ENCODE assay signal across 8 cellular contexts in genomic region chrX:49040376-49040955, GRCh38. TPM values are rescaled to one million over a fixed set of nuclear protein-coding genes. Genes with fewer than 3 reads are reported as not detected.
A peak's percentile ranks its signal among the peaks of the same experiment; 100 is the strongest.
DNase-seq lines count a peak whose midpoint lies in the region; ATAC-seq and TF ChIP-seq lines count a peak whose summit lies in the region.

No MANE protein-coding gene starts in this region.

- TF ChIP-seq POLR2A in GM18505 (IDR thresholded peaks at IDR 0.05; ENCODE audit: borderline replicate concordance, extremely low read depth, insufficient read depth, insufficient read length): no peak

- H3K36me3 ChIP-seq in A673 (ENCODE audit: insufficient read depth, low read length, poor library complexity, severe bottlenecking) (peaks cover 30% of the 10 kb centered on the region), HUES64 (ENCODE audit: insufficient read depth, low read length) (peaks cover 34% of the 10 kb centered on the region), mucosa of rectum (ENCODE audit: control insufficient read depth in 2 of 2, insufficient read depth in 2 of 2, low read length in 2 of 2) (peaks cover 8 to 17% of the 10 kb centered on the region in 2 donors)

- no peaks in the 10 kb centered on the region for H3K27me3 ChIP-seq in A673 (replicated peaks; ENCODE audit: insufficient read depth, low read depth, low read length, poor library complexity)
- no peaks in the 10 kb centered on the region for H3K27me3 ChIP-seq in HUES64 (ENCODE audit: insufficient read depth, low read length)
- H3K27me3 ChIP-seq in mucosa of rectum (ENCODE audit: control insufficient read depth in 2 of 2, insufficient read depth in 2 of 2, low read length in 2 of 2): no peaks in the 10 kb centered on the region

- H3K27ac ChIP-seq in A673 (ENCODE audit: low read depth, low read length, poor library complexity, severe bottlenecking) (peak overlapping the region; percentile 85), HUES64 (ENCODE audit: low read depth, low read length) (peak overlapping the region; percentile 99; the same call in 1 of the 2 replicates), caudate nucleus (ENCODE audit: low read depth, low read length) (peak overlapping the region; percentile 60), mucosa of rectum (ENCODE audit: low read depth in 2 of 2, low read length in 2 of 2) (peak overlapping the region; percentile 4 to 50)

- ATAC-seq in GM18505 (IDR thresholded peaks at IDR 0.05; ENCODE audit: unreplicated experiment): no peak

- 3% methylated on average over 4 of the region's 7 CpGs for WGBS in HUES64

- no peaks in the 10 kb centered on the region for H3K9me3 ChIP-seq in A673 (ENCODE audit: low read depth, low read length, poor library complexity, severe bottlenecking)
- H3K9me3 ChIP-seq in HUES64 (ENCODE audit: insufficient read depth, low read depth, low read length): no peaks in the 10 kb centered on the region
- H3K9me3 ChIP-seq in mucosa of rectum (ENCODE audit: control insufficient read depth in 2 of 2, low read length in 2 of 2): no peaks in the 10 kb centered on the region

- H3K4me3 ChIP-seq in A673 (ENCODE audit: low read depth, low read length, poor library complexity, severe bottlenecking) (peak overlapping the region; percentile 32), HUES64 (ENCODE audit: low read length) (peak overlapping the region; percentile 81), mucosa of rectum (ENCODE audit: low read length in 2 of 2) (no peak overlapping the region)

- H3K9ac ChIP-seq in HUES64 (ENCODE audit: low read depth, low read length) (peak overlapping the region; percentile 82), mucosa of rectum (ENCODE audit: low read depth in 1 of 2, low read length in 2 of 2) (no peak overlapping the region)

- no peak for TF ChIP-seq CTCF in A673 (conservative IDR thresholded peaks at IDR 0.05; ENCODE audit: low read depth, low read length)

- CTCF ChIA-PET in A673 (lab: Charles Lee): interaction anchor here (1.1 kb wide), 1 partner anchor 392 kb away, joined by 10 read pairs; no protein-coding TSS in a partner anchor

- POLR2A ChIA-PET in A673 (lab: Charles Lee; ENCODE audit: low non-redundant PET): interaction anchor here (0.7 kb wide), 1 partner anchor 13 kb away, joined by 5 read pairs; no protein-coding TSS in a partner anchor

- H3K4me1 ChIP-seq in A673 (ENCODE audit: insufficient read depth, low read length, poor library complexity, severe bottlenecking): peaks cover 17% of the 10 kb centered on the region
- H3K4me1 ChIP-seq in HUES64 (ENCODE audit: insufficient read depth, low read length): peaks cover 7% of the 10 kb centered on the region
- peaks cover 7 to 10% of the 10 kb centered on the region in 2 donors for H3K4me1 ChIP-seq in mucosa of rectum (ENCODE audit: control insufficient read depth in 2 of 2, insufficient read depth in 2 of 2, low read length in 2 of 2)

- intact Hi-C loops in A673 (cut with micrococcal nuclease; ENCODE audit: unreplicated experiment): no loop called here

- peak; percentile 17 for DNase-seq in A673 (ENCODE audit: low spot score)
- DNase-seq in caudate nucleus (lab: John Stamatoyannopoulos, UW): peak in 2 of 61 donors; percentile 1 to 4
- no peak for DNase-seq in NCI-H69 (lab: John Stamatoyannopoulos, UW)
- no peak for DNase-seq in NCI-H526 treated with DMSO at 0.1 percent for 48 hours (lab: John Stamatoyannopoulos, UW)
- DNase-seq in CD1c-positive myeloid dendritic cell (ENCODE audit: extremely low spot score): no peak

- BruUV-seq in A673 (replicated peaks; lab: Mats Ljungman, UMichigan): TSS peak; percentile 80

RNA-seq across cellular contexts. Expression of gene TFE3, which starts 2.7 kb away (rescaled TPM):
- 49.5 and 56.8 TPM in 2 replicates for total RNA-seq in A673 (2021)
- polyA plus RNA-seq in HUES64 (2013, experiment 1 of 2): 33.0 TPM
- polyA plus RNA-seq in HUES64 (2013, experiment 2 of 2): 29.9 TPM

RNA-seq across cellular contexts. Expression of gene CCDC120, which starts 18.3 kb away (rescaled TPM):
- 11.9 and 13.0 TPM in 2 replicates for total RNA-seq in A673 (2021)
- polyA plus RNA-seq in HUES64 (2013, experiment 1 of 2): 6.2 TPM
- polyA plus RNA-seq in HUES64 (2013, experiment 2 of 2): 6.8 TPM

RNA-seq across cellular contexts. Expression of gene PRAF2, which starts 33.3 kb away (rescaled TPM):
- 21.3 and 24.3 TPM in 2 replicates for total RNA-seq in A673 (2021)
- polyA plus RNA-seq in HUES64 (2013, experiment 1 of 2): 10.8 TPM
- polyA plus RNA-seq in HUES64 (2013, experiment 2 of 2): 16.4 TPM

RNA-seq across cellular contexts. Expression of gene GRIPAP1, which starts 38.4 kb away (rescaled TPM):
- total RNA-seq in A673 (2021): 64.0 and 65.6 TPM in 2 replicates
- polyA plus RNA-seq in HUES64 (2013, experiment 1 of 2): 24.8 TPM
- 23.8 TPM for polyA plus RNA-seq in HUES64 (2013, experiment 2 of 2)

RNA-seq across cellular contexts. Expression of gene WDR45, which starts 39.2 kb away (rescaled TPM):
- 31.8 and 40.5 TPM in 2 replicates for total RNA-seq in A673 (2021)
- 21.2 TPM for polyA plus RNA-seq in HUES64 (2013, experiment 1 of 2)
- 15.6 TPM for polyA plus RNA-seq in HUES64 (2013, experiment 2 of 2)

Comparison
In these comparisons a context has a peak if more than half of its experiments do, and no peak if none do; other contexts are left out.
1. H3K27ac ChIP-seq: peak in every context shown above with its lines; median percentile 99 in HUES64; 85 in A673; 60 in caudate nucleus; 27 in mucosa of rectum.
2. H3K4me3 ChIP-seq: peak in A673 (single experiment) and HUES64 (single experiment); none in mucosa of rectum (0 of 2).